In genomic region chr12:62832027-62832426, GRCh38 we compare ENCODE assay signal across 15 cellular contexts.
DNase-seq lines count a peak whose midpoint lies in the region; ATAC-seq and TF ChIP-seq lines count a peak whose summit lies in the region.
"Had no signal": no experiment of that assay in that cellular context is flagged by ENCODE, and none has a peak within 500 bp of the region (broad histone marks: within the 10 kb centered on the region; RNA-seq: fewer than 3 reads in every experiment).

No MANE protein-coding gene starts in this region.

- no peaks in the 10 kb centered on the region for H3K9me3 ChIP-seq in CD4-positive, alpha-beta memory T cell (ENCODE audit: control insufficient read depth in 1 of 2, low read length in 2 of 2)

- no peak for ATAC-seq in GM23338
- ATAC-seq: CD8-positive, alpha-beta T cell; GM12878 had no signal

- H3K9me3 Mint-ChIP-seq in GM23338: no peaks in the 10 kb centered on the region
- H3K9me3 Mint-ChIP-seq in nephron progenitor cell: no peaks in the 10 kb centered on the region
- no peaks in the 10 kb centered on the region for H3K9me3 Mint-ChIP-seq in CD4-positive, alpha-beta memory T cell
- H3K9me3 Mint-ChIP-seq: CD8-positive, alpha-beta T cell had no signal

- intact Hi-C loops in CD4-positive, alpha-beta memory T cell (cut with micrococcal nuclease): no loop called here

- H3K4me3 ChIP-seq in GM23338: no peak overlapping the region
- no peak overlapping the region for H3K4me3 ChIP-seq in CD4-positive, alpha-beta memory T cell (ENCODE audit: low read length in 2 of 2)
- H3K4me3 ChIP-seq: GM12878 had no signal

- H3K4me1 Mint-ChIP-seq in GM23338: peaks cover 15% of the 10 kb centered on the region
- H3K4me1 Mint-ChIP-seq in nephron progenitor cell: peaks cover 51% of the 10 kb centered on the region
- no peaks in the 10 kb centered on the region for H3K4me1 Mint-ChIP-seq in CD4-positive, alpha-beta memory T cell

- H3K79me2 ChIP-seq in GM23338 (replicated peaks; ENCODE audit: insufficient read depth): peaks cover 9% of the 10 kb centered on the region; the same call in 1 of the 2 replicates

- H3K27me3 ChIP-seq in GM23338 (ENCODE audit: insufficient read depth): no peaks in the 10 kb centered on the region
- no peaks in the 10 kb centered on the region for H3K27me3 ChIP-seq in CD4-positive, alpha-beta memory T cell (ENCODE audit: insufficient read depth, low read length)

- H3K4me2 ChIP-seq in GM23338: no peak overlapping the region

- peaks cover 11% of the 10 kb centered on the region; the same call in 1 of the 2 replicates for H3K36me3 ChIP-seq in GM23338 (ENCODE audit: insufficient read depth)
- H3K36me3 ChIP-seq in CD4-positive, alpha-beta memory T cell (ENCODE audit: insufficient read depth, low read length): no peaks in the 10 kb centered on the region

- DNase-seq in GM23338 (ENCODE audit: low spot score) (no peak), nephron progenitor cell (no peak), NCI-H69 (lab: John Stamatoyannopoulos, UW) (no peak), NCI-H526 (lab: John Stamatoyannopoulos, UW) (no peak)
- no peak for DNase-seq in CD4-positive, alpha-beta memory T cell
- DNase-seq: CD8-positive, alpha-beta T cell; DMS 273 treated with DMSO at 0.1 percent for 48 hours; DMS79; EL; GDM1; GOT3; H7; HCEC 1CT had no signal

- no peaks in the 10 kb centered on the region; the same call in none of the 2 replicates for H4K20me1 ChIP-seq in GM23338 (replicated peaks; ENCODE audit: insufficient read depth)

- H3K27ac ChIP-seq in GM23338 (ENCODE audit: low read depth) (no peak overlapping the region), VCaP (peak overlapping the region; percentile 23)
- H3K27ac ChIP-seq in CD4-positive, alpha-beta memory T cell (ENCODE audit: low read depth, low read length): no peak overlapping the region

- H3F3A ChIP-seq in GM23338 (replicated peaks; ENCODE audit: low read depth): no peaks in the 10 kb centered on the region

- H3K36me3 Mint-ChIP-seq in GM23338 (ENCODE audit: low read depth) (peaks cover 11% of the 10 kb centered on the region; the same call in 2 of the 3 replicates), nephron progenitor cell (ENCODE audit: low read depth) (peaks cover 20% of the 10 kb centered on the region)
- no peaks in the 10 kb centered on the region for H3K36me3 Mint-ChIP-seq in CD4-positive, alpha-beta memory T cell
- H3K36me3 Mint-ChIP-seq: CD8-positive, alpha-beta T cell had no signal

- H3K4me3 Mint-ChIP-seq in GM23338 (no peak overlapping the region), nephron progenitor cell (no peak overlapping the region)
- H3K4me3 Mint-ChIP-seq in CD4-positive, alpha-beta memory T cell: no peak overlapping the region
- H3K4me3 Mint-ChIP-seq: CD8-positive, alpha-beta T cell had no signal

- no peak overlapping the region for H2AFZ ChIP-seq in GM23338

- H3K9me2 ChIP-seq in GM23338 (ENCODE audit: insufficient read depth): 0 out of 2 replicates have a peak, but pooled peaks cover 10% of the 10 kb centered on the region

- CTCF ChIA-PET in CD4-positive, alpha-beta memory T cell (lab: Charles Lee; ENCODE audit: partially characterized antibody): no interaction called here

- no peaks in the 10 kb centered on the region; the same call in 1 of the 2 replicates for H3K4me1 ChIP-seq in GM23338 (ENCODE audit: insufficient read depth)
- H3K4me1 ChIP-seq in CD4-positive, alpha-beta memory T cell (ENCODE audit: insufficient read depth, low read length): no peaks in the 10 kb centered on the region

- TF ChIP-seq CTCF in GM23338 (conservative IDR thresholded peaks at IDR 0.05; ENCODE audit: low read depth in 2 of 2) (no peak), VCaP (conservative IDR thresholded peaks at IDR 0.05) (no peak), nephron progenitor cell (IDR thresholded peaks at IDR 0.05) (no peak)

- H3K27me3 Mint-ChIP-seq in GM23338 (ENCODE audit: insufficient read depth, low read depth, poor library complexity) (peaks cover 7% of the 10 kb centered on the region), nephron progenitor cell (ENCODE audit: low read depth, poor library complexity) (peaks cover 2% of the 10 kb centered on the region)
- H3K27me3 Mint-ChIP-seq in CD4-positive, alpha-beta memory T cell: peaks cover 0 to 2% of the 10 kb centered on the region in 2 donors

- H3K27ac Mint-ChIP-seq in GM23338 (peak overlapping the region; percentile 36; the same call in 1 of the 2 replicates), nephron progenitor cell (peak overlapping the region; percentile 93)
- H3K27ac Mint-ChIP-seq in CD4-positive, alpha-beta memory T cell: no peak overlapping the region
- H3K27ac Mint-ChIP-seq: CD8-positive, alpha-beta T cell had no signal

- POLR2A ChIA-PET in CD4-positive, alpha-beta memory T cell (lab: Charles Lee; ENCODE audit: partially characterized antibody): no interaction called here

TF ChIP-seq in GM23338, 12 proteins besides CTCF, POLR2A, EP300 and RAD21 (continues in another document):
- TF ChIP-seq CREB1 (CRISPR knock-in tag; IDR thresholded peaks at IDR 0.05; ENCODE audit: low read depth): no peak
- no peak for TF ChIP-seq ZNF114 (CRISPR knock-in tag; IDR thresholded peaks at IDR 0.05)
- no peak for TF ChIP-seq REST (IDR thresholded peaks at IDR 0.05; ENCODE audit: unreplicated experiment)
- no peak for TF ChIP-seq STAT1 (IDR thresholded peaks at IDR 0.05; ENCODE audit: unreplicated experiment)
- no peak for TF ChIP-seq JUNB (IDR thresholded peaks at IDR 0.05; ENCODE audit: unreplicated experiment)
- no peak for TF ChIP-seq ZNF331 (CRISPR knock-in tag; IDR thresholded peaks at IDR 0.05; ENCODE audit: low read depth)
- no peak for TF ChIP-seq EZH2phosphoT487 (IDR thresholded peaks at IDR 0.05; ENCODE audit: unreplicated experiment)
- no peak for TF ChIP-seq EZH2 (IDR thresholded peaks at IDR 0.05; ENCODE audit: low read depth, unreplicated experiment)
- TF ChIP-seq POLR2AphosphoS5 (IDR thresholded peaks at IDR 0.05; ENCODE audit: low read depth): no peak
- no peak for TF ChIP-seq NANOG (IDR thresholded peaks at IDR 0.05; ENCODE audit: borderline replicate concordance)

Comparison
In these comparisons a context has a peak if more than half of its experiments do, and no peak if none do; other contexts are left out.
1. H3K27ac Mint-ChIP-seq: peak in GM23338 (single experiment) and nephron progenitor cell (single experiment); none in CD4-positive, alpha-beta memory T cell (0 of 7).